ENCODE assay signal across 24 cellular contexts in the genomic region with DNA sequence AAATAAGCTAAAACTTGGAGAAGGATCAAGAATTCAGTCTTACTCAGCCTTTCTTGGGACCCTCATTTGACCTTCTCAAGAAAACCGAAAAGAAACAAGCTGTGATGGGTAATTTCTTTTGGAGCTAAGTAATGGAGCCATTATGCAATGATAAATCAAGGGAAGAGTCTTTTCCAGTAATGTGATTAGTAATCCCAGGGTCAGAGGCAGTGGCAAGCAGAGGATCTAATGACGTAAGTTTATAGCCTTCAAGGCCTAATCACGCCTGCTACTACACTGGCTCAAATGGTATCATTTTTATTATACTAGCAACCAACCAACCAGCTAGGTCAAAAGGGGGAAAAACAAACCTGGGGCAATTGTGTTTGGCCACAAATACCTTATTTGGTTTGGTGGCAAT.
"Had no signal": no experiment of that assay in that cellular context is flagged by ENCODE, and none has a peak within 500 bp of the region (broad histone marks: within the 10 kb centered on the region; RNA-seq: fewer than 3 reads in every experiment).

No MANE protein-coding gene starts in this region.

- H3K27ac ChIP-seq: hepatocyte, left ventricle myocardium inferior, pancreas, psoas muscle, right atrium auricular region, stomach, suprapubic skin, tibial nerve had no signal

- H3K36me3 ChIP-seq: left ventricle myocardium inferior, pancreas, right atrium auricular region, stomach, suprapubic skin, tibial nerve had no signal

- H3K27me3 Mint-ChIP-seq: activated CD4-positive, alpha-beta memory T cell treated with anti-CD3 and anti-CD28 coated beads for 36 hours; natural killer cell treated with Interleukin-12 subunit alpha and Interleukin-12 subunit beta and Interleukin-15 and Interleukin-18, amount 100 ng/mL, for 72 hours had no signal

- H3K4me2 ChIP-seq: hepatocyte had no signal

- H3K4me1 ChIP-seq: left ventricle myocardium inferior, pancreas, psoas muscle, right atrium auricular region, stomach, suprapubic skin, tibial nerve had no signal

- H3K4me3 Mint-ChIP-seq: activated CD4-positive, alpha-beta memory T cell treated with anti-CD3 and anti-CD28 coated beads for 36 hours; activated naive CD8-positive, alpha-beta T cell treated with anti-CD3 and anti-CD28 coated beads for 36 hours; immature natural killer cell; natural killer cell treated with Interleukin-12 subunit alpha and Interleukin-12 subunit beta and Interleukin-15 and Interleukin-18, amount 100 ng/mL, for 72 hours; stimulated activated effector memory CD8-positive, alpha-beta T cell treated with anti-CD3 and anti-CD28 coated beads, Interleukin-12 subunit alpha, Interleukin-12 subunit beta, amount 100 ng/mL, for 72 hours had no signal

- H3K9me3 ChIP-seq: left ventricle myocardium inferior, pancreas, psoas muscle, right atrium auricular region, stomach, suprapubic skin, tibial nerve had no signal

- H3K4me1 Mint-ChIP-seq: activated naive CD8-positive, alpha-beta T cell treated with anti-CD3 and anti-CD28 coated beads for 36 hours; immature natural killer cell; stimulated activated effector memory CD8-positive, alpha-beta T cell treated with anti-CD3 and anti-CD28 coated beads, Interleukin-12 subunit alpha, Interleukin-12 subunit beta, amount 100 ng/mL, for 72 hours had no signal

- H3K79me2 ChIP-seq: hepatocyte had no signal

- H3K36me3 Mint-ChIP-seq: activated CD4-positive, alpha-beta memory T cell treated with anti-CD3 and anti-CD28 coated beads for 36 hours; activated naive CD8-positive, alpha-beta T cell treated with anti-CD3 and anti-CD28 coated beads for 36 hours; immature natural killer cell; natural killer cell treated with Interleukin-12 subunit alpha and Interleukin-12 subunit beta and Interleukin-15 and Interleukin-18, amount 100 ng/mL, for 72 hours; stimulated activated effector memory CD8-positive, alpha-beta T cell treated with anti-CD3 and anti-CD28 coated beads, Interleukin-12 subunit alpha, Interleukin-12 subunit beta, amount 100 ng/mL, for 72 hours had no signal

- H3K4me3 ChIP-seq: hepatocyte, left ventricle myocardium inferior, pancreas, psoas muscle, right atrium auricular region, stomach, suprapubic skin, tibial nerve had no signal

- H2AFZ ChIP-seq: hepatocyte had no signal

- DNase-seq: activated CD4-positive, alpha-beta memory T cell treated with anti-CD3 and anti-CD28 coated beads for 36 hours; activated CD4-positive, alpha-beta T cell treated with anti-CD3 and anti-CD28 coated beads for 48 hours; activated CD4-positive, CD25-positive, alpha-beta regulatory T cell; activated naive CD4-positive, alpha-beta T cell treated with Interleukin-2 at 50 U/mL for 16 hours; activated naive CD8-positive, alpha-beta T cell treated with anti-CD3 and anti-CD28 coated beads for 36 hours; activated T-cell treated with anti-CD3 and anti-CD28 coated beads, Interleukin-2, amount 50 U/mL, for 48 hours; amniotic stem cell; erythroblast; glutamatergic neuron; immature natural killer cell; kidney glomerular epithelial cell; left ventricle myocardium inferior; midbrain; pancreas; psoas muscle; stimulated activated CD4-positive, alpha-beta T cell treated with anti-CD3 and anti-CD28 coated beads, Interleukin-1b, Interleukin-23, amount 100 ng/mL, for 48 hours; stomach; T1000 had no signal

- H3K9me3 Mint-ChIP-seq: activated CD4-positive, alpha-beta memory T cell treated with anti-CD3 and anti-CD28 coated beads for 36 hours; activated naive CD8-positive, alpha-beta T cell treated with anti-CD3 and anti-CD28 coated beads for 36 hours; natural killer cell treated with Interleukin-12 subunit alpha and Interleukin-12 subunit beta and Interleukin-15 and Interleukin-18, amount 100 ng/mL, for 72 hours; stimulated activated effector memory CD8-positive, alpha-beta T cell treated with anti-CD3 and anti-CD28 coated beads, Interleukin-12 subunit alpha, Interleukin-12 subunit beta, amount 100 ng/mL, for 72 hours had no signal

- ATAC-seq: natural killer cell treated with Interleukin-12 subunit alpha and Interleukin-12 subunit beta and Interleukin-15 and Interleukin-18, amount 100 ng/mL, for 72 hours; pancreas; psoas muscle; stimulated activated effector memory CD8-positive, alpha-beta T cell treated with anti-CD3 and anti-CD28 coated beads, Interleukin-12 subunit alpha, Interleukin-12 subunit beta, amount 100 ng/mL, for 72 hours had no signal

- H3K27me3 ChIP-seq: hepatocyte, pancreas, right atrium auricular region, stomach, suprapubic skin, tibial nerve had no signal

- H3K27ac Mint-ChIP-seq: activated CD4-positive, alpha-beta memory T cell treated with anti-CD3 and anti-CD28 coated beads for 36 hours; activated naive CD8-positive, alpha-beta T cell treated with anti-CD3 and anti-CD28 coated beads for 36 hours; immature natural killer cell; natural killer cell treated with Interleukin-12 subunit alpha and Interleukin-12 subunit beta and Interleukin-15 and Interleukin-18, amount 100 ng/mL, for 72 hours; stimulated activated effector memory CD8-positive, alpha-beta T cell treated with anti-CD3 and anti-CD28 coated beads, Interleukin-12 subunit alpha, Interleukin-12 subunit beta, amount 100 ng/mL, for 72 hours had no signal
